In the genomic region with DNA sequence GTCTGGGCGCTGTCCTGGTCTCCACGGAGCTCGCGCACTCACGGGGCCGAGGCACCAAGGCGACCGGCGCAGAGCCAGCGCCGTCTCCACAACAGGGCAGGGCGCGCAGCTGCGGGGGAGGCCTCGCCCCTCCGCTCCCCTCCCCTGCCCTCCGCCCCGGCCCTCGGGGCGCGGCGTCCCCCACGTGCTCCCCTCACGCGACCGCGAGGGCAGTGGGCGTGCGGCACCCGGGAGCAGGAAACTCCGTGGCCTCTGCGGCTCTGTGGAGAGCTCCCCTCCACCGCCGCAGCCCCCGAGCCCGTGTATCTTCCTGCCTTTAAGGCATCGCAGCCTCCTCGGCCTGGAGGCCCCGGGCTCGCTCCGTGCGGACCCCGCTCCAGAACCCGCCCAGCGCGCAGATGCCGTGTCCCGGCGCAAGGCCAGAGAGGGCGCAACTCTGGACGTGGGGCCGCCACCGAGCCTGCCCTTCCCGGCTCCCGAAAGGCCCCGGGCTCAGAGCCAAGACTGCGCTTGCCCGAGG, we compare ENCODE assay signal across 8 cellular contexts. TPM values are rescaled to one million over a fixed set of nuclear protein-coding genes. Genes with fewer than 3 reads are reported as not detected.
DNase-seq lines count a peak whose midpoint lies in the region; ATAC-seq and TF ChIP-seq lines count a peak whose summit lies in the region.

No MANE protein-coding gene starts in this region.

- 0 to 1% methylated on average over 41 to 58 of the region's 58 CpGs for WGBS in lung, 2 donors

- peaks cover 0 to 14% of the 10 kb centered on the region in 2 donors for H3K36me3 ChIP-seq in lung (ENCODE audit: control insufficient read depth in 2 of 2, insufficient read depth in 2 of 2, low read length in 2 of 2)

- peak; percentile 21 to 31 for ATAC-seq in activated CD4-positive, CD25-positive, alpha-beta regulatory T cell treated with anti-CD3 and anti-CD28 coated beads, Interleukin-2, amount 50 U/mL, for 24 hours
- ATAC-seq in lung (ENCODE audit: insufficient read depth, low FRiP score), result peak; percentile 15

- peak overlapping the region; percentile 97 for H3K27ac ChIP-seq in lung (ENCODE audit: low read depth in 1 of 2, low read length in 1 of 2)

- no peaks in the 10 kb centered on the region for H3K27me3 ChIP-seq in lung (ENCODE audit: control insufficient read depth, insufficient read depth)

- peak overlapping the region; percentile 57 for H3K4me3 ChIP-seq in HFF-Myc (replicated peaks; ENCODE audit: low read depth, low read length)
- peak overlapping the region; percentile 47 for H3K4me3 ChIP-seq in lung

- H3K4me1 ChIP-seq in lung (ENCODE audit: control insufficient read depth in 2 of 2, insufficient read depth in 2 of 2, low read length in 2 of 2), result peaks cover 0 to 22% of the 10 kb centered on the region in 2 donors

- DNase-seq in NCI-H146 (lab: John Stamatoyannopoulos, UW) (peak; percentile 69), NCI-H146 treated with DMSO at 0.1 percent for 48 hours (lab: John Stamatoyannopoulos, UW; ENCODE audit: unreplicated experiment) (no peak), HFF-Myc (ENCODE audit: extremely low read depth, low read depth) (no peak), NAMALWA (ENCODE audit: low spot score) (peak; percentile 81), dermis microvascular lymphatic vessel endothelial cell (ENCODE audit: low read depth in 2 of 2) (peak; percentile 39 to 84), lung (ENCODE audit: low spot score) (peak; percentile 80)
- DNase-seq in stimulated activated CD4-positive, alpha-beta T cell treated with anti-CD3 and anti-CD28 coated beads, TNF-alpha, amount 100 ng/mL, for 48 hours (ENCODE audit: low read depth in 3 of 3), result peak in 2 of 3 donors; percentile 49 to 61

- TF ChIP-seq CTCF in HFF-Myc (IDR thresholded peaks at IDR 0.05; ENCODE audit: low read depth, low read length, missing control alignments) (no peak), lung (IDR thresholded peaks at IDR 0.05; ENCODE audit: control extremely low read depth, extremely low read depth) (no peak)

- H3K9me3 ChIP-seq in lung (ENCODE audit: control insufficient read depth in 2 of 2, insufficient read depth in 1 of 2, low read length in 1 of 2), result no peaks in the 10 kb centered on the region

RNA-seq across cellular contexts. Expression of gene TUBB4B, which starts 0.7 kb away (rescaled TPM):
- total RNA-seq in dermis microvascular lymphatic vessel endothelial cell, result 127 and 144 TPM in 2 replicates
- total RNA-seq in lung, result 100 to 1,000 TPM; 163 to 505 TPM
- 100 to 1,000 TPM; 326 to 338 TPM for polyA plus RNA-seq in lung

RNA-seq across cellular contexts. Expression of gene SLC34A3, which starts 9.7 kb away (rescaled TPM):
- total RNA-seq in dermis microvascular lymphatic vessel endothelial cell (not detected in 2 replicates), lung (under 1 TPM in 1 of 2 donors, not detected in 1; 0.65 TPM)
- under 1 TPM; 0.03 to 0.12 TPM for polyA plus RNA-seq in lung

RNA-seq across cellular contexts. Expression of gene STPG3, which starts 10.7 kb away (rescaled TPM):
- total RNA-seq in dermis microvascular lymphatic vessel endothelial cell (not detected in 2 replicates), lung (not detected)
- polyA plus RNA-seq in lung, result under 1 TPM in 1 of 2 donors, not detected in 1; 0.18 TPM

RNA-seq across cellular contexts. Expression of gene RNF224, which starts 13.1 kb away (rescaled TPM):
- total RNA-seq in dermis microvascular lymphatic vessel endothelial cell (under 0.01 TPM in 1 of 2 replicates, not detected in the other), lung (1 to 10 TPM in 1 of 2 donors, under 1 TPM in 1; 0.52 to 1.1 TPM)
- 1 to 10 TPM in 1 of 2 donors, under 1 TPM in 1; 0.24 to 1.1 TPM for polyA plus RNA-seq in lung

RNA-seq across cellular contexts. Expression of gene NELFB, which starts 14.7 kb away (rescaled TPM):
- total RNA-seq in dermis microvascular lymphatic vessel endothelial cell, result 55.4 and 56.7 TPM in 2 replicates
- 10 to 100 TPM; 30.4 to 56.2 TPM for total RNA-seq in lung
- 10 to 100 TPM; 37.3 to 51.1 TPM for polyA plus RNA-seq in lung

Comparison
In these comparisons a context has a peak if more than half of its experiments do, and no peak if none do; other contexts are left out.
1. DNase-seq: peak in NCI-H146 (single experiment), NAMALWA (single experiment), dermis microvascular lymphatic vessel endothelial cell (2 of 2), lung (single experiment) and stimulated activated CD4-positive, alpha-beta T cell treated with anti-CD3 and anti-CD28 coated beads, TNF-alpha, amount 100 ng/mL, for 48 hours (2 of 3); none in NCI-H146 treated with DMSO at 0.1 percent for 48 hours (single experiment) and HFF-Myc (single experiment).